ENCODE assay signal across 12 cellular contexts in genomic region chr6:157614026-157614484, GRCh38.
DNase-seq lines count a peak whose midpoint lies in the region; ATAC-seq and TF ChIP-seq lines count a peak whose summit lies in the region.
"Had no signal": no experiment of that assay in that cellular context is flagged by ENCODE, and none has a peak within 500 bp of the region (broad histone marks: within the 10 kb centered on the region; RNA-seq: fewer than 3 reads in every experiment).

No MANE protein-coding gene starts in this region.

- intact Hi-C loops in adrenal gland (cut with DNase I) = no loop called here

- TF ChIP-seq POLR2A in adrenal gland (IDR thresholded peaks at IDR 0.05) = no peak

- no peaks in the 10 kb centered on the region for H3K27me3 ChIP-seq in adrenal gland

- TF ChIP-seq CTCF in AG09309 (IDR thresholded peaks at IDR 0.05; ENCODE audit: control insufficient read depth, insufficient read depth, low read depth, low read length, missing control alignments) = peak; percentile 18
- peak; percentile 10 for TF ChIP-seq CTCF in fibroblast of villous mesenchyme (IDR thresholded peaks at IDR 0.05; ENCODE audit: insufficient read depth, low read depth, low read length)
- no peak for TF ChIP-seq CTCF in adrenal gland (IDR thresholded peaks at IDR 0.05)

- DNase-seq in AG09309 (ENCODE audit: low read depth) (peak; percentile 67), NAMALWA (ENCODE audit: low spot score) (peak; percentile 26), fibroblast of villous mesenchyme (ENCODE audit: low read depth) (peak; percentile 59), DMS79 (lab: John Stamatoyannopoulos, UW) (no peak), adrenal gland (no peak)
- DNase-seq: activated naive CD4-positive, alpha-beta T cell; NCI-H1417; nucleus accumbens; stimulated activated CD8-positive, alpha-beta memory T cell treated with anti-CD3 and anti-CD28 coated beads, Interleukin-4, amount 100 ng/mL, for 48 hours had no signal

- WGBS in adrenal gland, 4 donors = 91 to 96% (median 95%) methylated on average over 4 of the region's 4 CpGs

- ATAC-seq in GM21423 (IDR thresholded peaks at IDR 0.05; ENCODE audit: unreplicated experiment) (peak; percentile 87), GM21367 (IDR thresholded peaks at IDR 0.05; ENCODE audit: unreplicated experiment) (no peak), GM21786 (IDR thresholded peaks at IDR 0.05; ENCODE audit: unreplicated experiment) (no peak)

- H3K4me1 ChIP-seq in adrenal gland (replicated peaks in 1 of 2) = peaks cover 3 to 9% of the 10 kb centered on the region in 2 donors

- no peaks in the 10 kb centered on the region for H3K9me3 ChIP-seq in adrenal gland (replicated peaks in 1 of 3)

- no peak overlapping the region for H3K4me3 ChIP-seq in AG09309 (ENCODE audit: control insufficient read depth, low read depth, low read length)
- no peak overlapping the region for H3K4me3 ChIP-seq in fibroblast of villous mesenchyme (ENCODE audit: low read depth, low read length)
- H3K4me3 ChIP-seq in adrenal gland = no peak overlapping the region

- peak overlapping the region in 1 of 5 donors; percentile 73 for H3K27ac ChIP-seq in adrenal gland

- H3K36me3 ChIP-seq in adrenal gland (replicated peaks in 1 of 2) = no peaks in the 10 kb centered on the region

Comparison
In these comparisons a context has a peak if more than half of its experiments do, and no peak if none do; other contexts are left out.
1. DNase-seq: peak in AG09309 (single experiment), NAMALWA (single experiment) and fibroblast of villous mesenchyme (single experiment); none in DMS79 (single experiment) and adrenal gland (0 of 7).
2. CTCF ChIP-seq: peak in AG09309 (single experiment) and fibroblast of villous mesenchyme (single experiment); none in adrenal gland (0 of 6).